ENCODE assay signal across 1 cellular context in the genomic region with DNA sequence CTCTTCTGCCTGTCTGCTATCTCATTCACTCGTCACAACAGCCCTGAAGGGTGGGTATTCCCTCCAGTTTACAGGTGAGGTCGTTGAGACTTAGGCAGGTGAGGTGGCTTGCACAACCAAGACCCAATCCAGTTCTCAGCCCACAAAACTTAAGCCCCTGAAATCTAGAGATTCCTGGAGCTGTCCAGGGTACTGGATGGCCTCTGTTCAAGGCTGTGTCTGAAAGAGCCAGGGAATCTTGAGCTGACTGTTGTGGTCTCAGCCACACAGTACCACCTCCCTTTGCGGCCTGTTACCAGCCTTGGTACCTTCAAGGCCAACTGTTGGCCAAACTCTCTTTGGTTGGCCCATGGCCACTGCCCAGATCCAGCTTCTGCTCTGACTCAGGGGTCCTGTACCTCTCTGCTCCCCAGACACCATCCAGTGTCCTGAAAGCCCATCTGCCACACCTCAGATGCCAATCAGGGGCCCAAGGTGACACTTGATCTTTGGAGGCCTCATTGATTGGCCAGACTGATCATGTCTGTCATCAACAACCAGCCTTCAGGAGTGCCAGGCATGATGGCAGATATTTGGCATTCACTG.
TF ChIP-seq lines count a peak whose summit lies in the region.

No MANE protein-coding gene starts in this region.

TF ChIP-seq in endothelial cell of umbilical vein, 7 proteins besides CTCF, POLR2A, EP300 and RAD21:
- TF ChIP-seq EZH2 (IDR thresholded peaks at IDR 0.05; ENCODE audit: borderline replicate concordance, low read depth, low read length, severe bottlenecking) (no peak), POLR2AphosphoS5 (IDR thresholded peaks at IDR 0.05; ENCODE audit: insufficient read depth, low read depth, low read length) (no peak), GATA2 (IDR thresholded peaks at IDR 0.05; ENCODE audit: insufficient read depth, insufficient read length, low read depth, low read length) (no peak), MYC (IDR thresholded peaks at IDR 0.05; ENCODE audit: low read depth, low read length) (no peak), FOS (IDR thresholded peaks at IDR 0.05; ENCODE audit: borderline replicate concordance, insufficient read depth, low read length) (no peak), JUN (IDR thresholded peaks at IDR 0.05; ENCODE audit: borderline replicate concordance, insufficient read depth, insufficient read length, low read depth) (no peak)
- TF ChIP-seq, protein P1, sequence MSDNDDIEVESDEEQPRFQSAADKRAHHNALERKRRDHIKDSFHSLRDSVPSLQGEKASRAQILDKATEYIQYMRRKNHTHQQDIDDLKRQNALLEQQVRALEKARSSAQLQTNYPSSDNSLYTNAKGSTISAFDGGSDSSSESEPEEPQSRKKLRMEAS (IDR thresholded peaks at IDR 0.05; ENCODE audit: insufficient read depth, insufficient read length), result no peak
TF ChIP-seq in endothelial cell of umbilical vein: peak in this region for 0.
